ENCODE assay signal across 13 cellular contexts in genomic region chr19:2046046-2046907, GRCh38. TPM values are rescaled to one million over a fixed set of nuclear protein-coding genes. Genes with fewer than 3 reads are reported as not detected.
DNase-seq lines count a peak whose midpoint lies in the region; ATAC-seq and TF ChIP-seq lines count a peak whose summit lies in the region.
"Had no signal": no experiment of that assay in that cellular context is flagged by ENCODE, and none has a peak within 500 bp of the region (broad histone marks: within the 10 kb centered on the region; RNA-seq: fewer than 3 reads in every experiment).

No MANE protein-coding gene starts in this region.

- peaks cover 6% of the 10 kb centered on the region for H3K36me3 Mint-ChIP-seq in IgD-negative memory B cell
- peaks cover 1 to 9% of the 10 kb centered on the region in 2 donors for H3K36me3 Mint-ChIP-seq in activated naive CD4-positive, alpha-beta T cell treated with anti-CD3 and anti-CD28 coated beads, Interleukin-2, amount 50 U/mL, for 72 hours

- H3K27me3 ChIP-seq in esophagus (ENCODE audit: control insufficient read depth in 1 of 2, insufficient read depth in 2 of 2, low read length in 2 of 2) = no peaks in the 10 kb centered on the region

- H3K27me3 Mint-ChIP-seq in IgD-negative memory B cell = no peaks in the 10 kb centered on the region
- H3K27me3 Mint-ChIP-seq: activated naive CD8-positive, alpha-beta T cell treated with anti-CD3 and anti-CD28 coated beads, Interleukin-2, amount 50 U/mL, for 24 hours had no signal

- peaks cover 3 to 57% of the 10 kb centered on the region in 2 donors for H3K36me3 ChIP-seq in esophagus (ENCODE audit: control insufficient read depth in 2 of 2, insufficient read depth in 2 of 2, low read length in 1 of 2)

- H3K9me3 ChIP-seq in esophagus (ENCODE audit: control insufficient read depth in 2 of 2, insufficient read depth in 1 of 2, low read depth in 1 of 2, low read length in 1 of 2) = no peaks in the 10 kb centered on the region
- H3K9me3 ChIP-seq: HAP-1 had no signal

- intact Hi-C loops in sciatic nerve (cut with DNase I) = no loop called here

- H3K9me3 Mint-ChIP-seq in IgD-negative memory B cell = no peaks in the 10 kb centered on the region
- no peaks in the 10 kb centered on the region for H3K9me3 Mint-ChIP-seq in activated naive CD4-positive, alpha-beta T cell treated with anti-CD3 and anti-CD28 coated beads, Interleukin-2, amount 50 U/mL, for 72 hours
- H3K9me3 Mint-ChIP-seq: activated naive CD8-positive, alpha-beta T cell treated with anti-CD3 and anti-CD28 coated beads, Interleukin-2, amount 50 U/mL, for 24 hours; T-helper 1 cell treated with Interleukin-12 subunit alpha and Interleukin-12 subunit beta and Interleukin-4 antibody, amounts not matched to agents 30 μg/mL and 1 μg/mL, for 36 hours had no signal

- peak; percentile 53 for DNase-seq in sciatic nerve (ENCODE audit: low spot score)
- no peak for DNase-seq in SK-N-DZ (ENCODE audit: low spot score)
- DNase-seq in HUDEP-2 (lab: John Stamatoyannopoulos, UW; ENCODE audit: unreplicated experiment in 76 of 76) = no peak
- DNase-seq in activated naive CD4-positive, alpha-beta T cell treated with anti-CD3 and anti-CD28 coated beads, Interleukin-2, amount 50 U/mL, for 72 hours (ENCODE audit: low spot score in 2 of 2) = no peak
- no peak for DNase-seq in germinal center (ENCODE audit: low spot score)
- DNase-seq: activated naive CD8-positive, alpha-beta T cell treated with anti-CD3 and anti-CD28 coated beads, Interleukin-2, amount 50 U/mL, for 24 hours; NCI-H2171; OCI-M1 had no signal

- H3K4me3 Mint-ChIP-seq in IgD-negative memory B cell = peak overlapping the region in 3 of 4 donors; percentile 33 to 92 (median 63)
- H3K4me3 Mint-ChIP-seq: activated naive CD8-positive, alpha-beta T cell treated with anti-CD3 and anti-CD28 coated beads, Interleukin-2, amount 50 U/mL, for 24 hours; T-helper 1 cell treated with Interleukin-12 subunit alpha and Interleukin-12 subunit beta and Interleukin-4 antibody, amounts not matched to agents 30 μg/mL and 1 μg/mL, for 36 hours had no signal

- H3K4me1 Mint-ChIP-seq in IgD-negative memory B cell = peaks cover 15 to 27% (median 20%) of the 10 kb centered on the region in 3 donors

- H3K27ac Mint-ChIP-seq in IgD-negative memory B cell = peak overlapping the region in 2 of 3 donors; percentile 86 to 99
- H3K27ac Mint-ChIP-seq in activated naive CD4-positive, alpha-beta T cell treated with anti-CD3 and anti-CD28 coated beads, Interleukin-2, amount 50 U/mL, for 72 hours = no peak overlapping the region

- TF ChIP-seq CTCF in C4-2B (conservative IDR thresholded peaks at IDR 0.05) = no peak

- peaks cover 36 to 68% of the 10 kb centered on the region in 2 donors for H3K4me1 ChIP-seq in esophagus (ENCODE audit: control insufficient read depth in 2 of 2, insufficient read depth in 2 of 2, low read length in 1 of 2)

- no peak for ATAC-seq in sciatic nerve
- ATAC-seq in activated naive CD4-positive, alpha-beta T cell treated with anti-CD3 and anti-CD28 coated beads, Interleukin-2, amount 50 U/mL, for 72 hours = no peak
- ATAC-seq: activated naive CD8-positive, alpha-beta T cell treated with anti-CD3 and anti-CD28 coated beads, Interleukin-2, amount 50 U/mL, for 24 hours had no signal

- H3K27ac ChIP-seq in C4-2B (peak overlapping the region; percentile 95), esophagus (ENCODE audit: low read depth in 2 of 2, low read length in 1 of 2) (peak overlapping the region; percentile 98)

- peak overlapping the region in 1 of 2 donors; percentile 3 for H3K4me3 ChIP-seq in esophagus (ENCODE audit: low read depth in 1 of 2, low read length in 2 of 2)
- H3K4me3 ChIP-seq: HAP-1 had no signal

- WGBS in esophagus, 2 donors = 63 to 65% methylated on average over 47 to 50 of the region's 50 CpGs

RNA-seq across cellular contexts. Expression of gene MKNK2, which starts 4.8 kb away (rescaled TPM):
- 83.9 TPM for polyA plus RNA-seq in IgD-negative memory B cell
- polyA plus RNA-seq in esophagus = 100 to 1,000 TPM; 167 to 244 TPM
- total RNA-seq in sciatic nerve = 140 TPM
- polyA plus RNA-seq in SK-N-DZ (2014; cell fraction: cytosol; rRNA removed) = 43.2 and 44.6 TPM in 2 replicates
- 59.1 and 76.4 TPM in 2 replicates for polyA plus RNA-seq in SK-N-DZ (2014; cell fraction: nucleus; rRNA removed)
- total RNA-seq in activated naive CD4-positive, alpha-beta T cell treated with anti-CD3 and anti-CD28 coated beads, Interleukin-2, amount 50 U/mL, for 72 hours = 100 to 1,000 TPM; 211 to 261 TPM

RNA-seq across cellular contexts. Expression of gene BTBD2, which starts 30.8 kb away (rescaled TPM):
- 8.2 TPM for polyA plus RNA-seq in IgD-negative memory B cell
- 10 to 100 TPM; 40.0 to 48.9 TPM for polyA plus RNA-seq in esophagus
- total RNA-seq in sciatic nerve = 65.7 TPM
- polyA plus RNA-seq in SK-N-DZ (2014; cell fraction: cytosol; rRNA removed) = 94.2 and 137 TPM in 2 replicates
- 74.0 and 88.6 TPM in 2 replicates for polyA plus RNA-seq in SK-N-DZ (2014; cell fraction: nucleus; rRNA removed)
- total RNA-seq in activated naive CD4-positive, alpha-beta T cell treated with anti-CD3 and anti-CD28 coated beads, Interleukin-2, amount 50 U/mL, for 72 hours = 10 to 100 TPM; 24.6 to 60.8 TPM

RNA-seq across cellular contexts. Expression of gene MOB3A, which starts 49.8 kb away (rescaled TPM):
- polyA plus RNA-seq in IgD-negative memory B cell (136 TPM), esophagus (10 to 100 TPM; 11.0 to 12.4 TPM)
- total RNA-seq in sciatic nerve = 54.0 TPM
- polyA plus RNA-seq in SK-N-DZ (2014; cell fraction: cytosol; rRNA removed) = 7.2 and 8.4 TPM in 2 replicates
- polyA plus RNA-seq in SK-N-DZ (2014; cell fraction: nucleus; rRNA removed) = 3.4 and 4.2 TPM in 2 replicates
- total RNA-seq in activated naive CD4-positive, alpha-beta T cell treated with anti-CD3 and anti-CD28 coated beads, Interleukin-2, amount 50 U/mL, for 72 hours = 100 to 1,000 TPM in 1 of 2 donors, 10 to 100 TPM in 1; 91.8 to 183 TPM

RNA-seq across cellular contexts. Expression of gene IZUMO4, which starts 50.4 kb away (rescaled TPM):
- 0.83 TPM for polyA plus RNA-seq in IgD-negative memory B cell
- polyA plus RNA-seq in esophagus = 10 to 100 TPM in 1 of 2 donors, 1 to 10 TPM in 1; 6.4 to 16.0 TPM
- 37.8 TPM for total RNA-seq in sciatic nerve
- 0.27 and 1.7 TPM in 2 replicates for polyA plus RNA-seq in SK-N-DZ (2014; cell fraction: cytosol; rRNA removed)
- polyA plus RNA-seq in SK-N-DZ (2014; cell fraction: nucleus; rRNA removed) = 6.8 and 9.5 TPM in 2 replicates
- 100 to 1,000 TPM in 1 of 2 donors, 10 to 100 TPM in 1; 29.7 to 105 TPM for total RNA-seq in activated naive CD4-positive, alpha-beta T cell treated with anti-CD3 and anti-CD28 coated beads, Interleukin-2, amount 50 U/mL, for 72 hours

Comparison
In these comparisons a context has a peak if more than half of its experiments do, and no peak if none do; other contexts are left out.
1. H3K27ac Mint-ChIP-seq: peak in IgD-negative memory B cell (2 of 3); none in activated naive CD4-positive, alpha-beta T cell treated with anti-CD3 and anti-CD28 coated beads, Interleukin-2, amount 50 U/mL, for 72 hours (0 of 2).